1 cellular context compared by ENCODE assay signal in genomic region chr16:49940464-49941224, GRCh38.
TF ChIP-seq lines count a peak whose summit lies in the region.

No MANE protein-coding gene starts in this region.

TF ChIP-seq in H1, 55 proteins besides CTCF, POLR2A, EP300 and RAD21:
- TF ChIP-seq SAP30 (IDR thresholded peaks at IDR 0.05; ENCODE audit: insufficient read depth, insufficient replicate concordance, low read length): no peak
- TF ChIP-seq RFX5 (IDR thresholded peaks at IDR 0.05; ENCODE audit: borderline replicate concordance, low read depth, low read length): no peak
